ENCODE assay signal across 8 cellular contexts in genomic region chr6:109793793-109794192, GRCh38.
DNase-seq lines count a peak whose midpoint lies in the region; ATAC-seq and TF ChIP-seq lines count a peak whose summit lies in the region.

No MANE protein-coding gene starts in this region.

- H3K27ac Mint-ChIP-seq in chondrocyte (ENCODE audit: unreplicated experiment) = peak overlapping the region; percentile 94

- peaks cover 44% of the 10 kb centered on the region for H3K4me1 Mint-ChIP-seq in chondrocyte (ENCODE audit: low read depth)

- H3K9me3 ChIP-seq in mucosa of descending colon = no peaks in the 10 kb centered on the region
- no peaks in the 10 kb centered on the region; the same call in 1 of the 2 replicates for H3K9me3 ChIP-seq in BE2C

- no peak overlapping the region for H3K4me3 ChIP-seq in mucosa of descending colon
- H3K4me3 ChIP-seq in BE2C (ENCODE audit: low read depth, low read length) = no peak overlapping the region

- H3K4me3 Mint-ChIP-seq in chondrocyte (ENCODE audit: unreplicated experiment) = no peak overlapping the region

- ATAC-seq in mucosa of descending colon = peak; percentile 98
- no peak for ATAC-seq in HG03439 (IDR thresholded peaks at IDR 0.05; ENCODE audit: unreplicated experiment)

- H3K27me3 ChIP-seq in BE2C = no peaks in the 10 kb centered on the region

- no peak for TF ChIP-seq CTCF in chondrocyte (IDR thresholded peaks at IDR 0.05)
- TF ChIP-seq CTCF in mucosa of descending colon (IDR thresholded peaks at IDR 0.05) = no peak
- TF ChIP-seq CTCF in BE2C (IDR thresholded peaks at IDR 0.05; ENCODE audit: low read depth, low read length) = no peak

- H3K36me3 ChIP-seq in mucosa of descending colon (ENCODE audit: low read depth) = no peaks in the 10 kb centered on the region
- no peaks in the 10 kb centered on the region for H3K36me3 ChIP-seq in BE2C

- no peaks in the 10 kb centered on the region for H3K9me3 Mint-ChIP-seq in chondrocyte (ENCODE audit: low read depth)

- peaks cover 3% of the 10 kb centered on the region for H3K4me1 ChIP-seq in mucosa of descending colon (ENCODE audit: low read depth)
- H3K4me1 ChIP-seq in BE2C = no peaks in the 10 kb centered on the region; the same call in 1 of the 2 replicates

- intact Hi-C loops in mucosa of descending colon (cut with DNase I, micrococcal nuclease) = no loop called here

- H3K36me3 Mint-ChIP-seq in chondrocyte (ENCODE audit: low read depth) = peaks cover under 1% of the 10 kb centered on the region

- DNase-seq in NCI-H1417 (lab: John Stamatoyannopoulos, UW) (peak in 2 of 3 experiments; percentile 12 to 31), NCI-H1417 treated with DMSO at 0.1 percent for 48 hours (lab: John Stamatoyannopoulos, UW) (no peak), NCI-H446 treated with DMSO at 0.1 percent for 48 hours (lab: John Stamatoyannopoulos, UW) (peak; percentile 72), chondrocyte (ENCODE audit: low spot score) (no peak), mucosa of descending colon (peak in 1 of 3 donors; percentile 63), BE2C (no peak), SKM-1 treated with dmso at 0.1 percent for 144 hours (lab: John Stamatoyannopoulos, UW; ENCODE audit: unreplicated experiment) (no peak)

- H3K27me3 Mint-ChIP-seq in chondrocyte (ENCODE audit: low read depth) = no peaks in the 10 kb centered on the region

Comparison
In these comparisons a context has a peak if more than half of its experiments do, and no peak if none do; other contexts are left out.
1. DNase-seq: peak in NCI-H1417 (2 of 3) and NCI-H446 treated with DMSO at 0.1 percent for 48 hours (single experiment); none in NCI-H1417 treated with DMSO at 0.1 percent for 48 hours (single experiment), chondrocyte (single experiment), BE2C (single experiment) and SKM-1 treated with dmso at 0.1 percent for 144 hours (single experiment).